ENCODE assay signal across 1 cellular context in genomic region chr6:34425498-34426410, GRCh38.
TF ChIP-seq lines count a peak whose summit lies in the region.

Gene RPS10 (minus strand): TSS chr6:34426069. CDS start chr6:34425221, 848 bp downstream.

TF ChIP-seq in K562, 482 proteins besides CTCF, POLR2A, EP300 and RAD21 (continued from another document and continues in another):
- TF ChIP-seq ZNF444 (CRISPR knock-in tag; IDR thresholded peaks at IDR 0.05): no peak
- no peak for TF ChIP-seq ZNF592 (IDR thresholded peaks at IDR 0.05)
- peak; percentile 47 to 78 for TF ChIP-seq E2F6 (IDR thresholded peaks at IDR 0.05; ENCODE audit: borderline replicate concordance in 1 of 2, extremely low read depth in 1 of 2, insufficient read depth in 1 of 2, insufficient read length in 1 of 2, low read depth in 1 of 2, low read length in 1 of 2, poor library complexity in 1 of 2, severe bottlenecking in 1 of 2)
- no peak for TF ChIP-seq ZC3H4 (CRISPR knock-in tag; IDR thresholded peaks at IDR 0.05; ENCODE audit: borderline replicate concordance)
- TF ChIP-seq ZFP91 (CRISPR knock-in tag; IDR thresholded peaks at IDR 0.05): no peak
- no peak for TF ChIP-seq ZNF655 (CRISPR knock-in tag; IDR thresholded peaks at IDR 0.05)
- no peak for TF ChIP-seq NUFIP1 (IDR thresholded peaks at IDR 0.05; ENCODE audit: partially characterized antibody)
- TF ChIP-seq BACH1 (tag; IDR thresholded peaks at IDR 0.05): no peak
- TF ChIP-seq FOXA1 (IDR thresholded peaks at IDR 0.05; ENCODE audit: borderline replicate concordance): no peak
- TF ChIP-seq SPI1 (IDR thresholded peaks at IDR 0.05; ENCODE audit: borderline replicate concordance, low read depth, low read length): no peak
- peak; percentile 61 to 78 for TF ChIP-seq MAZ (CRISPR knock-in tag; conservative IDR thresholded peaks at IDR 0.05 in 1 of 2, IDR thresholded peaks at IDR 0.05 in 1 of 2)
- TF ChIP-seq HDGF (IDR thresholded peaks at IDR 0.05): no peak
- TF ChIP-seq ZNF561 (CRISPR knock-in tag; conservative IDR thresholded peaks at IDR 0.05): 0 out of 2 replicates have a peak, but pooled peaks have one; percentile 58
- TF ChIP-seq EGR1 (conservative IDR thresholded peaks at IDR 0.05): no peak; the same call in 1 of the 2 replicates
- 0 out of 2 replicates have a peak, but pooled peaks have one; percentile 62 for TF ChIP-seq TCF7 (IDR thresholded peaks at IDR 0.05; ENCODE audit: borderline replicate concordance)
- TF ChIP-seq ZBTB9 (CRISPR knock-in tag; IDR thresholded peaks at IDR 0.05): peak; percentile 86
- peak; percentile 71; the same call in 1 of the 2 replicates for TF ChIP-seq MXI1 (IDR thresholded peaks at IDR 0.05; ENCODE audit: low read depth, low read length)
- peak; percentile 28 to 39; a peak in 1 of 4 replicates for TF ChIP-seq MLLT1 (IDR thresholded peaks at IDR 0.05)
- TF ChIP-seq PTTG1 (tag; IDR thresholded peaks at IDR 0.05; ENCODE audit: low read depth): no peak
- peak; percentile 33; the same call in 1 of the 2 replicates for TF ChIP-seq CHD2 (IDR thresholded peaks at IDR 0.05; ENCODE audit: low read depth, low read length)
- TF ChIP-seq HINFP (tag; conservative IDR thresholded peaks at IDR 0.05; ENCODE audit: low read depth): no peak
- peak; percentile 76; the same call in 1 of the 2 replicates for TF ChIP-seq GABPB1 (CRISPR knock-in tag; IDR thresholded peaks at IDR 0.05)
- TF ChIP-seq SMC3 (conservative IDR thresholded peaks at IDR 0.05; ENCODE audit: insufficient read depth, low read depth, low read length): peak; percentile 32; the same call in 1 of the 2 replicates
- no peak; the same call in 1 of the 2 replicates for TF ChIP-seq ZNF239 (CRISPR knock-in tag; IDR thresholded peaks at IDR 0.05)
- TF ChIP-seq SNIP1 (IDR thresholded peaks at IDR 0.05; ENCODE audit: low read depth): no peak
- TF ChIP-seq ATF4 (CRISPR knock-in tag; IDR thresholded peaks at IDR 0.05): no peak
- no peak for TF ChIP-seq HDAC6 (IDR thresholded peaks at IDR 0.05; ENCODE audit: low read depth, low read length)
- TF ChIP-seq KAT8 (IDR thresholded peaks at IDR 0.05; ENCODE audit: low read depth): no peak
- TF ChIP-seq RAD51 (IDR thresholded peaks at IDR 0.05; ENCODE audit: borderline replicate concordance, low read depth): no peak
- TF ChIP-seq BMI1 (IDR thresholded peaks at IDR 0.05; ENCODE audit: low read length): no peak
- peak in 1 of 2 experiments; percentile 60; a peak in 2 of 4 replicates for TF ChIP-seq SRF (CRISPR knock-in tag; IDR thresholded peaks at IDR 0.05)
- TF ChIP-seq FOXM1 (IDR thresholded peaks at IDR 0.05; ENCODE audit: low read depth): no peak
- TF ChIP-seq FOXM1 (CRISPR knock-in tag; IDR thresholded peaks at IDR 0.05; ENCODE audit: low read depth): peak; percentile 58
- TF ChIP-seq CBX1 (IDR thresholded peaks at IDR 0.05; ENCODE audit: low read depth): peak; percentile 86
- no peak for TF ChIP-seq MLX (CRISPR knock-in tag; conservative IDR thresholded peaks at IDR 0.05)
- peak; percentile 56; the same call in 1 of the 2 replicates for TF ChIP-seq ZNF24 (IDR thresholded peaks at IDR 0.05)
- peak; percentile 67 for TF ChIP-seq PCBP1 (IDR thresholded peaks at IDR 0.05; ENCODE audit: low read depth, low read length, poor library complexity, severe bottlenecking)
- TF ChIP-seq CGGBP1 (CRISPR knock-in tag; IDR thresholded peaks at IDR 0.05): no peak
- TF ChIP-seq SRSF9 (IDR thresholded peaks at IDR 0.05; ENCODE audit: borderline replicate concordance, low read depth, low read length): no peak
- no peak for TF ChIP-seq MCM7 (IDR thresholded peaks at IDR 0.05)
- TF ChIP-seq CHCHD3 (CRISPR knock-in tag; IDR thresholded peaks at IDR 0.05): no peak
- TF ChIP-seq RFX7 (CRISPR knock-in tag; IDR thresholded peaks at IDR 0.05): no peak
- TF ChIP-seq ZBTB17 (CRISPR knock-in tag; IDR thresholded peaks at IDR 0.05): peak; percentile 73; the same call in 1 of the 2 replicates
- TF ChIP-seq MCM2 (IDR thresholded peaks at IDR 0.05; ENCODE audit: low read depth): no peak
- TF ChIP-seq TFE3 (CRISPR knock-in tag; IDR thresholded peaks at IDR 0.05): no peak
- no peak; the same call in 1 of the 2 replicates for TF ChIP-seq ZNF347 (CRISPR knock-in tag; IDR thresholded peaks at IDR 0.05; ENCODE audit: low read depth)
- no peak for TF ChIP-seq MYBL2 (IDR thresholded peaks at IDR 0.05; ENCODE audit: low read depth)
- no peak for TF ChIP-seq MYBL2 (CRISPR knock-in tag; IDR thresholded peaks at IDR 0.05; ENCODE audit: borderline replicate concordance)
- no peak for TF ChIP-seq ZNF277 (CRISPR knock-in tag; IDR thresholded peaks at IDR 0.05; ENCODE audit: borderline replicate concordance)
- peak in 1 of 2 experiments; percentile 89 for TF ChIP-seq NCOA2 (IDR thresholded peaks at IDR 0.05; ENCODE audit: partially characterized antibody in 2 of 2)
- TF ChIP-seq ZNF764 (CRISPR knock-in tag; IDR thresholded peaks at IDR 0.05; ENCODE audit: low read depth): no peak
